Comparison of ENCODE assay signal across 1 cellular context in the genomic region with DNA sequence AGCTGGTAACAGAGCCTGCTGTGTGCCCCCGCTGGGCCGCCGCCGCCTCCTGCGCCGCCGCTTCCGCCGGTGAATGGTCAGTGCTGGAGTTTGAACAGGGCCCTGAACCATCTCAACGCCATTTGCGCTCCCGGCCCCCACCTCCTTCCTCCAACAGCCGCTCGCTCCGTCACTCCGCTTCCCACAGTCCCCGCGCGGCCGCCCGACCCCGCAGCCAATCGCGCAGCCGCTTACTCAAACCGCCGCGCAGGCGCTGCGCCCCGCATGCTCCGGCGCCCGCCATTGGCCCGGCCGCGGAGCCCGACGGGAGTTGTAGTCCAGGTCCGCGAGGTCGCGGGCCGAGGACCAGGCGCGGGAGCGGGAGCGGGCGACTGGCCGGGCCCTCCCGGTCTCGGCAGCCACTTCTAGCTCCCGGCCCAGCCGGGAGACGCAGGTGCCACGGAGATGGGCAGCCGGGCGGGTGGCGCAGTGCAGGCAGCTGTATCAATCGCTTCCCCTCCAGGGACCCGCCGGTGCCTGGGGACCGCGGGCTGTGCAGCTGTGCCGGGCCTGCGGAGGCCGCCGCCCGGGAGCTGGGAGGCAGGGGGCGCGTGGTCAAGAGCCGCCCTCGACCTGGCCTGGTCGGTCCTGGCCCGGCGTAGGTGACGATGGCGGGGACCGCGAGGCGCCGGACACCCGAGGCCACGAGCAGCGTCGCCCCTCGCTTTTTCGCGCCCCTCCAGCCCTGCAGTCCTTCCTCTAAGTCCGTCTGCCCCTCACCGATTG.
TF ChIP-seq lines count a peak whose summit lies in the region.

A gene with protein sequence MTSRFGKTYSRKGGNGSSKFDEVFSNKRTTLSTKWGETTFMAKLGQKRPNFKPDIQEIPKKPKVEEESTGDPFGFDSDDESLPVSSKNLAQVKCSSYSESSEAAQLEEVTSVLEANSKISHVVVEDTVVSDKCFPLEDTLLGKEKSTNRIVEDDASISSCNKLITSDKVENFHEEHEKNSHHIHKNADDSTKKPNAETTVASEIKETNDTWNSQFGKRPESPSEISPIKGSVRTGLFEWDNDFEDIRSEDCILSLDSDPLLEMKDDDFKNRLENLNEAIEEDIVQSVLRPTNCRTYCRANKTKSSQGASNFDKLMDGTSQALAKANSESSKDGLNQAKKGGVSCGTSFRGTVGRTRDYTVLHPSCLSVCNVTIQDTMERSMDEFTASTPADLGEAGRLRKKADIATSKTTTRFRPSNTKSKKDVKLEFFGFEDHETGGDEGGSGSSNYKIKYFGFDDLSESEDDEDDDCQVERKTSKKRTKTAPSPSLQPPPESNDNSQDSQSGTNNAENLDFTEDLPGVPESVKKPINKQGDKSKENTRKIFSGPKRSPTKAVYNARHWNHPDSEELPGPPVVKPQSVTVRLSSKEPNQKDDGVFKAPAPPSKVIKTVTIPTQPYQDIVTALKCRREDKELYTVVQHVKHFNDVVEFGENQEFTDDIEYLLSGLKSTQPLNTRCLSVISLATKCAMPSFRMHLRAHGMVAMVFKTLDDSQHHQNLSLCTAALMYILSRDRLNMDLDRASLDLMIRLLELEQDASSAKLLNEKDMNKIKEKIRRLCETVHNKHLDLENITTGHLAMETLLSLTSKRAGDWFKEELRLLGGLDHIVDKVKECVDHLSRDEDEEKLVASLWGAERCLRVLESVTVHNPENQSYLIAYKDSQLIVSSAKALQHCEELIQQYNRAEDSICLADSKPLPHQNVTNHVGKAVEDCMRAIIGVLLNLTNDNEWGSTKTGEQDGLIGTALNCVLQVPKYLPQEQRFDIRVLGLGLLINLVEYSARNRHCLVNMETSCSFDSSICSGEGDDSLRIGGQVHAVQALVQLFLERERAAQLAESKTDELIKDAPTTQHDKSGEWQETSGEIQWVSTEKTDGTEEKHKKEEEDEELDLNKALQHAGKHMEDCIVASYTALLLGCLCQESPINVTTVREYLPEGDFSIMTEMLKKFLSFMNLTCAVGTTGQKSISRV (N-terminal part only) (minus strand): TSS at position 173 of the 765 bp plus-strand sequence. CDS start 3,723 bp downstream, outside the sequence.

TF ChIP-seq in SK-N-SH treated with all-trans-retinoic acid at 6 μM for 48 hours, 23 proteins besides CTCF, POLR2A, EP300 and RAD21 (continued from another document):
- TF ChIP-seq ESRRG (CRISPR knock-in tag; IDR thresholded peaks at IDR 0.05) (no peak), SNAI2 (CRISPR knock-in tag; IDR thresholded peaks at IDR 0.05) (no peak), ISL1 (CRISPR knock-in tag; IDR thresholded peaks at IDR 0.05) (no peak)
- TF ChIP-seq, protein P1, sequence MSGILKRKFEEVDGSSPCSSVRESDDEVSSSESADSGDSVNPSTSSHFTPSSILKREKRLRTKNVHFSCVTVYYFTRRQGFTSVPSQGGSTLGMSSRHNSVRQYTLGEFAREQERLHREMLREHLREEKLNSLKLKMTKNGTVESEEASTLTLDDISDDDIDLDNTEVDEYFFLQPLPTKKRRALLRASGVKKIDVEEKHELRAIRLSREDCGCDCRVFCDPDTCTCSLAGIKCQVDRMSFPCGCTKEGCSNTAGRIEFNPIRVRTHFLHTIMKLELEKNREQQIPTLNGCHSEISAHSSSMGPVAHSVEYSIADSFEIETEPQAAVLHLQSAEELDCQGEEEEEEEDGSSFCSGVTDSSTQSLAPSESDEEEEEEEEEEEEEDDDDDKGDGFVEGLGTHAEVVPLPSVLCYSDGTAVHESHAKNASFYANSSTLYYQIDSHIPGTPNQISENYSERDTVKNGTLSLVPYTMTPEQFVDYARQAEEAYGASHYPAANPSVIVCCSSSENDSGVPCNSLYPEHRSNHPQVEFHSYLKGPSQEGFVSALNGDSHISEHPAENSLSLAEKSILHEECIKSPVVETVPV (CRISPR knock-in tag; IDR thresholded peaks at IDR 0.05), result no peak
